Comparison of ENCODE assay signal across 19 cellular contexts in genomic region chr2:103174711-103175110, GRCh38.
"Had no signal": no experiment of that assay in that cellular context is flagged by ENCODE, and none has a peak within 500 bp of the region (broad histone marks: within the 10 kb centered on the region; RNA-seq: fewer than 3 reads in every experiment).

No MANE protein-coding gene starts in this region.

- H3K36me3 ChIP-seq: cardiac muscle cell, ovary, sigmoid colon, thoracic aorta, upper lobe of right lung had no signal

- H3K36me3 Mint-ChIP-seq: activated naive CD8-positive, alpha-beta T cell had no signal

- H3K4me1 Mint-ChIP-seq: neural crest cell; stimulated activated naive CD8-positive, alpha-beta T cell treated with anti-CD3 and anti-CD28 coated beads, Interleukin-15, amount 100 ng/mL, for 72 hours had no signal

- H3K27ac Mint-ChIP-seq: activated CD8-positive, alpha-beta T cell treated with anti-CD3 and anti-CD28 coated beads, Interleukin-2, amount 10 ng/mL, durations not matched to agents 7 days and 5 days; activated naive CD8-positive, alpha-beta T cell; stimulated activated naive CD8-positive, alpha-beta T cell treated with anti-CD3 and anti-CD28 coated beads, Interleukin-15, amount 100 ng/mL, for 72 hours had no signal

- H3K27me3 Mint-ChIP-seq: activated naive CD8-positive, alpha-beta T cell; stimulated activated naive CD8-positive, alpha-beta T cell treated with anti-CD3 and anti-CD28 coated beads, Interleukin-15, amount 100 ng/mL, for 72 hours had no signal

- ATAC-seq: activated CD8-positive, alpha-beta T cell treated with anti-CD3 and anti-CD28 coated beads, Interleukin-2, amount 10 ng/mL, durations not matched to agents 7 days and 5 days; esophagus mucosa; left colon; stimulated activated naive CD8-positive, alpha-beta T cell treated with anti-CD3 and anti-CD28 coated beads, Interleukin-15, amount 100 ng/mL, for 72 hours; upper lobe of right lung had no signal

- H3K4me3 Mint-ChIP-seq: activated CD8-positive, alpha-beta T cell treated with anti-CD3 and anti-CD28 coated beads, Interleukin-2, amount 10 ng/mL, durations not matched to agents 7 days and 5 days; activated naive CD8-positive, alpha-beta T cell; neural crest cell; stimulated activated naive CD8-positive, alpha-beta T cell treated with anti-CD3 and anti-CD28 coated beads, Interleukin-15, amount 100 ng/mL, for 72 hours had no signal

- DNase-seq: activated CD4-positive, alpha-beta T cell treated with anti-CD3 and anti-CD28 coated beads for 4 hours; activated CD8-positive, alpha-beta memory T cell treated with anti-CD3 and anti-CD28 coated beads, Interleukin-2, amount 50 U/mL, for 4 hours; activated CD8-positive, alpha-beta T cell treated with anti-CD3 and anti-CD28 coated beads, Interleukin-2, amount 10 ng/mL, durations not matched to agents 7 days and 5 days; activated gamma-delta T cell; activated T-cell treated with anti-CD3 and anti-CD28 coated beads, Interleukin-2, amount 50 U/mL, for 48 hours; left colon; midbrain; ovary; sigmoid colon; stimulated activated CD4-positive, alpha-beta T cell treated with anti-CD3 and anti-CD28 coated beads, Interleukin-1b, Interleukin-23, amount 100 ng/mL, for 48 hours; stimulated activated naive CD8-positive, alpha-beta T cell treated with anti-CD3 and anti-CD28 coated beads, Interleukin-15, amount 100 ng/mL, for 72 hours; T-helper 2 cell; upper lobe of right lung had no signal

- H3K27me3 ChIP-seq: cardiac muscle cell, ovary, sigmoid colon, upper lobe of right lung had no signal

- H3K4me3 ChIP-seq: cardiac muscle cell, lung, ovary, sigmoid colon, thoracic aorta, upper lobe of right lung had no signal
